In the genomic region with DNA sequence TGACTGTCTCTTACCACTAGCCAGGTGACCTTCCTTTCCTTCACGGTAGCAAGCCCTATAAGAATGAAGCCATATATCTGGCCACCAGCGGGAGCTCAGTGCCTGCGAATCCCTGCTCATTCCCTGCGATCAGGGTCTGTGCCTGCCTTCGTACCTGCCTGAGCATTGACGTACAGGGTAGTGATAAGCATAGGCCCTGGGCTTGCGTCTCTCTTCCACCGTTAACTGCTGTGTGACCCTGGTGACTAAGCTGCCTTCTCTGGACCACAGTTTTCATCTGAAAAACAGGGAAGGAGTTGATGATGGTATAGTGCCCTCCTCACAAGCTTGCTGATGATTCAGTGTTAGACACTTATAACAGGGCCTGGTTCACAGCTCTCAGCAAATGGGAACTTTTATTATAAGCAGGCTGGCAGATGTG, we compare ENCODE assay signal across 1 cellular context.
TF ChIP-seq lines count a peak whose summit lies in the region.

No MANE protein-coding gene starts in this region.

TF ChIP-seq in H1, 55 proteins besides CTCF, POLR2A, EP300 and RAD21 (continued from another document):
- TF ChIP-seq RNF2 (IDR thresholded peaks at IDR 0.05; ENCODE audit: borderline replicate concordance, low read depth, low read length, missing control alignments, poor library complexity, severe bottlenecking) (no peak), JUND (IDR thresholded peaks at IDR 0.05; ENCODE audit: low read length) (no peak), TEAD4 (IDR thresholded peaks at IDR 0.05; ENCODE audit: low read depth, low read length) (no peak), SRF (IDR thresholded peaks at IDR 0.05; ENCODE audit: low read depth, low read length) (no peak), KDM4A (IDR thresholded peaks at IDR 0.05; ENCODE audit: low read depth, low read length, severe bottlenecking) (no peak)
